Comparison of ENCODE assay signal across 15 cellular contexts in the genomic region with DNA sequence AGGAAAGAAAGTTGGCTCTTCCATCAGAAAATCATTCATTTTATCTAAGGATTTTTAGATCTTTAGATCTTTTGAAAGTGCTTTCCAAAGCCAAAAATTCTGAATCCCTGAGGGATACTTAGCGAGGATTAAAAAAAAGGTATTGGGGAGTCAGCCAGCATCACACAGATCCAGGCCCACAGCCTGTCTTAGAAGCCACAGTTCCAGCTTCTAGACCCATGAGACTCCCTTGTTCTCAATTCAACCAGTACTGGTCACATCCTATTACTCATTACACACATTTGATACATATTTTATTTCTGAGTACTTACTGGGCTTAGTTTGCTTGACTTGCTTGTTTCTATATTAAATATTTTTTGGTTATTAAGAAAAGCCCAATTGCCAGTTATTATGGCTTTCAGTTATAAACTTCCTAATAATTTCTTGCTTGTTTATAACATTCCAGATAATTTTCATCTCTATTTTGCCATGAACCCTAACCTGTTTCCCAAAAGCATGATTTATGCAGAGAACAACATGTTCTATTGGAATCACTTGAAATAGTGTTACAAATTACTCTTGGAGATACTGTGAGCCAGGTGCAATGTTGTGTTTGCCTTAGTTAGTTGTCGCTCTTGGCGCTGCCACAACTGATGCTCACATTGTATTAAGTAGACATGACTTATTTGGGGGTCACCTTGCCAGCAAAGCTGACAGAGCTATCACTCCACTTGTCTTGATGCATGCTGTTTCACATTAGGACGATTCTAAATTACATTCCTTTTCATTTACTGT. TPM values are rescaled to one million over a fixed set of nuclear protein-coding genes. Genes with fewer than 3 reads are reported as not detected.
DNase-seq lines count a peak whose midpoint lies in the region; ATAC-seq and TF ChIP-seq lines count a peak whose summit lies in the region.
"Had no signal": no experiment of that assay in that cellular context is flagged by ENCODE, and none has a peak within 500 bp of the region (broad histone marks: within the 10 kb centered on the region; RNA-seq: fewer than 3 reads in every experiment).

No MANE protein-coding gene starts in this region.

- H3K9me3 ChIP-seq in PC-3 (ENCODE audit: low read length), result no peaks in the 10 kb centered on the region
- H3K9me3 ChIP-seq in gastrocnemius medialis, result no peaks in the 10 kb centered on the region
- peaks cover 0 to 14% (median 7%) of the 10 kb centered on the region in 4 donors for H3K9me3 ChIP-seq in stomach

- H3K4me2 ChIP-seq in PC-3 (ENCODE audit: low read length), result no peak overlapping the region

- H3K79me2 ChIP-seq in PC-3 (ENCODE audit: low read length), result no peaks in the 10 kb centered on the region

- TF ChIP-seq EP300 in stomach (IDR thresholded peaks at IDR 0.05), result no peak

- H3F3A ChIP-seq in PC-3 (ENCODE audit: low read length, unreplicated experiment), result no peaks in the 10 kb centered on the region

- no peak overlapping the region for H3K4me3 Mint-ChIP-seq in nephron
- H3K4me3 Mint-ChIP-seq: CD4-positive, alpha-beta memory T cell had no signal

- peaks cover 10% of the 10 kb centered on the region for H3K36me3 Mint-ChIP-seq in nephron (ENCODE audit: low read depth)
- H3K36me3 Mint-ChIP-seq: CD4-positive, alpha-beta memory T cell had no signal

- H3K4me3 ChIP-seq in PC-3 (ENCODE audit: low read length) (no peak overlapping the region), gastrocnemius medialis (no peak overlapping the region), stomach (no peak overlapping the region)
- H3K4me3 ChIP-seq: GM23248 had no signal

- peaks cover 6% of the 10 kb centered on the region for H3K4me1 Mint-ChIP-seq in nephron
- H3K4me1 Mint-ChIP-seq: CD4-positive, alpha-beta memory T cell had no signal

- no peak overlapping the region for H3K9ac ChIP-seq in PC-3 (ENCODE audit: low read length)
- H3K9ac ChIP-seq: GM23248 had no signal

- WGBS in stomach, 5 donors, result 79 to 85% (median 84%) methylated on average over 4 of the region's 4 CpGs

- in situ Hi-C loops in gastrocnemius medialis (cut with MboI; ENCODE audit: low sequenced_read_pairs in 4 of 4), result loop anchor here in 1 of 4 donors (25.0 kb wide), 1 partner anchor 154 kb away; no protein-coding TSS in a partner anchor

- CTCF ChIA-PET in PC-3 (lab: Charles Lee), result no interaction called here

- POLR2A ChIA-PET in PC-3 (lab: Charles Lee; ENCODE audit: unreplicated experiment), result no interaction called here

- H3K36me3 ChIP-seq in PC-3 (ENCODE audit: low read depth, low read length), result no peaks in the 10 kb centered on the region
- H3K36me3 ChIP-seq in gastrocnemius medialis, result no peaks in the 10 kb centered on the region
- peaks cover 0 to 7% (median 6%) of the 10 kb centered on the region in 4 donors for H3K36me3 ChIP-seq in stomach
- H3K36me3 ChIP-seq: BE2C had no signal

- no peak overlapping the region for H2AFZ ChIP-seq in PC-3 (ENCODE audit: low read length)
- H2AFZ ChIP-seq: GM23248 had no signal

- H3K27ac ChIP-seq in PC-3 (ENCODE audit: low read length) (no peak overlapping the region), gastrocnemius medialis (peak overlapping the region in 2 of 4 donors; percentile 19 to 41), stomach (no peak overlapping the region)
- H3K27ac ChIP-seq: C4-2B, GM23248, HL-60 had no signal

- H3K27me3 ChIP-seq in PC-3 (ENCODE audit: low read length), result no peaks in the 10 kb centered on the region
- H3K27me3 ChIP-seq in gastrocnemius medialis, result no peaks in the 10 kb centered on the region
- no peaks in the 10 kb centered on the region for H3K27me3 ChIP-seq in stomach
- H3K27me3 ChIP-seq: BE2C had no signal

- no peaks in the 10 kb centered on the region for H3K4me1 ChIP-seq in PC-3 (ENCODE audit: insufficient read depth, low read length)
- no peaks in the 10 kb centered on the region for H3K4me1 ChIP-seq in gastrocnemius medialis
- no peaks in the 10 kb centered on the region for H3K4me1 ChIP-seq in stomach

- peaks cover 3% of the 10 kb centered on the region for H3K27me3 Mint-ChIP-seq in nephron (ENCODE audit: low read depth)
- H3K27me3 Mint-ChIP-seq: CD4-positive, alpha-beta memory T cell had no signal

- H3K9me2 ChIP-seq in PC-3 (replicated peaks; ENCODE audit: low read length), result no peaks in the 10 kb centered on the region

- DNase-seq in HCEC 1CT (peak; percentile 9), PC-3 (no peak), gastrocnemius medialis (peak; percentile 11 to 61), HPDE6-E6E7 (ENCODE audit: extremely low spot score) (no peak), stomach (no peak), islet precursor cell (no peak)
- DNase-seq: BE2C; CD4-positive, alpha-beta memory T cell; DND-41; GDM1; GM23248 had no signal

- H3K27ac Mint-ChIP-seq in nephron, result peak overlapping the region; percentile 28 to 77 (median 62)
- H3K27ac Mint-ChIP-seq: CD4-positive, alpha-beta memory T cell had no signal

- H3K9me3 Mint-ChIP-seq in nephron, result peaks cover 25% of the 10 kb centered on the region

- no TSS peak for BruUV-seq in PC-3 (replicated peaks; lab: Mats Ljungman, UMichigan)

- intact Hi-C loops in PC-3 (cut with micrococcal nuclease), result no loop called here
- intact Hi-C loops in gastrocnemius medialis (cut with DNase I; ENCODE audit: low total_unique reads), result no loop called here
- intact Hi-C loops in stomach (cut with DNase I; ENCODE audit: low total_unique reads), result no loop called here

- TF ChIP-seq CTCF in PC-3 (conservative IDR thresholded peaks at IDR 0.05; ENCODE audit: low read depth, low read length) (no peak), nephron (IDR thresholded peaks at IDR 0.05; ENCODE audit: unreplicated experiment in 3 of 3) (no peak), gastrocnemius medialis (IDR thresholded peaks at IDR 0.05 in 4 of 5, conservative IDR thresholded peaks at IDR 0.05 in 1 of 5) (no peak), stomach (IDR thresholded peaks at IDR 0.05) (no peak)

- no peaks in the 10 kb centered on the region for H4K20me1 ChIP-seq in PC-3 (ENCODE audit: low read length)

- TF ChIP-seq POLR2A in gastrocnemius medialis (IDR thresholded peaks at IDR 0.05) (no peak), stomach (IDR thresholded peaks at IDR 0.05) (no peak)

- ATAC-seq in PC-3 (0 out of 2 replicates have a peak, but pooled peaks have one; percentile 35), gastrocnemius medialis (peak; percentile 83 to 89), GM19395 (IDR thresholded peaks at IDR 0.05; ENCODE audit: unreplicated experiment) (no peak)

RNA-seq across cellular contexts. Expression of gene TSPAN8, which starts 49.6 kb away (rescaled TPM):
- total RNA-seq in PC-3 (2014; rRNA removed) (1.3 TPM in 1 of 2 replicates, not detected in the other), gastrocnemius medialis (100 to 1,000 TPM in 1 of 4 donors, 10 to 100 TPM in 3; 21.0 to 117 (median 58.6) TPM), stomach (100 to 1,000 TPM in 3 of 5 donors, 10 to 100 TPM in 2; 15.8 to 532 (median 122) TPM)
- polyA plus RNA-seq in stomach, result 100 to 1,000 TPM; 122 to 508 (median 211) TPM
- total RNA-seq: CD4-positive, alpha-beta memory T cell; GM23248 had no signal
- polyA plus RNA-seq: CD4-positive, alpha-beta memory T cell; GM23248 had no signal

Comparison
In these comparisons a context has a peak if more than half of its experiments do, and no peak if none do; other contexts are left out.
1. DNase-seq: peak in HCEC 1CT (single experiment) and gastrocnemius medialis (2 of 2); none in PC-3 (single experiment), HPDE6-E6E7 (single experiment), stomach (single experiment) and islet precursor cell (single experiment).